In the genomic region with DNA sequence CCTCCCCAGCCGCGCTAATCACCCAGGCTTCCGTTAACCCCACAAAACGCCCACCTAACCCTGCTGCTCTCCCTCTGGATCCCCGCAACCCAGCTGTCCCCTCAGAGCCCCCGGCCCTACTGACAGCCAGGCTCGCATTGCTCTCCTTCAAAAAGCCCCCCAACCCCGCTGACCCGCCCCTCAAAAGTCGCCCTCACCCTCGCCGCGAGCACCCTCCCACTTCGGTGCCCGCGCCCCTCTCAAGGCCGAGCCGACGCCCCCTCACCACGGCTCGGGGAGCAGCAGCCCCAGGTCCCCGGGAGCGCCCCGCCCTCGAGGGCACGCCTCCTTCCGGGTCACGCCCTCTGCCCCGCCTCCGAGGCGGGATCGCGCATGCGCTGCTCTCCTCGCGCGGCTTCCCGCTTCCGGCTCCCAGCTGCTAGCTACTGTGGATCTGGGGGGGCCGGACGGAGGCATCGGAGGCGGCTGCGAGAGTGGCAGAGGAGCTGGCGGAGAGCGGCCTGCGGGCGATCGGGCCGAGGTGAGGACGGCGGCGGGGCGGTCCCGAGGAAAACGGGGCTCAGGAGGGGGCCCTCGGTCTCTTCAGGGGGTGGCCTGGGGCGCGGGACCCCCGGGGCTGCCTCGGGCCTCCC, we compare ENCODE assay signal across 8 cellular contexts. TPM values are rescaled to one million over a fixed set of nuclear protein-coding genes. Genes with fewer than 3 reads are reported as not detected.
DNase-seq lines count a peak whose midpoint lies in the region; ATAC-seq and TF ChIP-seq lines count a peak whose summit lies in the region.

No MANE protein-coding gene starts in this region.

- peaks cover 10% of the 10 kb centered on the region for H4K20me1 ChIP-seq in neural progenitor cell (ENCODE audit: low read depth)

- H3F3A ChIP-seq in neural progenitor cell (ENCODE audit: low read depth): no peaks in the 10 kb centered on the region

- peak overlapping the region; percentile 96 for H3K9ac ChIP-seq in neural progenitor cell

- H3K27me3 ChIP-seq in MG63: no peaks in the 10 kb centered on the region
- no peaks in the 10 kb centered on the region for H3K27me3 ChIP-seq in foreskin keratinocyte
- H3K27me3 ChIP-seq in neural progenitor cell: no peaks in the 10 kb centered on the region

- peak overlapping the region; percentile 37 for H3K27ac Mint-ChIP-seq in neural progenitor cell
- peak overlapping the region; percentile 93 to 95 for H3K27ac Mint-ChIP-seq in stimulated activated naive CD8-positive, alpha-beta T cell treated with anti-CD3 and anti-CD28 coated beads, Interleukin-15, amount 100 ng/mL, for 72 hours

- peak; percentile 16 for TF ChIP-seq CTCF in foreskin keratinocyte (conservative IDR thresholded peaks at IDR 0.05)
- TF ChIP-seq CTCF in neural progenitor cell (IDR thresholded peaks at IDR 0.05): peak; percentile 32

- H3K27me3 Mint-ChIP-seq in neural progenitor cell (ENCODE audit: insufficient read depth, low read depth): peaks cover 8% of the 10 kb centered on the region
- H3K27me3 Mint-ChIP-seq in stimulated activated naive CD8-positive, alpha-beta T cell treated with anti-CD3 and anti-CD28 coated beads, Interleukin-15, amount 100 ng/mL, for 72 hours: no peaks in the 10 kb centered on the region

- H3K4me3 Mint-ChIP-seq in neural progenitor cell: peak overlapping the region; percentile 94
- H3K4me3 Mint-ChIP-seq in stimulated activated naive CD8-positive, alpha-beta T cell treated with anti-CD3 and anti-CD28 coated beads, Interleukin-15, amount 100 ng/mL, for 72 hours: peak overlapping the region; percentile 95

- H3K4me1 Mint-ChIP-seq in neural progenitor cell: peaks cover 19% of the 10 kb centered on the region
- peaks cover 52% of the 10 kb centered on the region for H3K4me1 Mint-ChIP-seq in stimulated activated naive CD8-positive, alpha-beta T cell treated with anti-CD3 and anti-CD28 coated beads, Interleukin-15, amount 100 ng/mL, for 72 hours

- H3K9me3 ChIP-seq in MG63 (no peaks in the 10 kb centered on the region), neural progenitor cell (ENCODE audit: low read depth) (no peaks in the 10 kb centered on the region)

- H3K4me2 ChIP-seq in neural progenitor cell: peak overlapping the region; percentile 98

- H3K4me3 ChIP-seq in MG63 (peak overlapping the region; percentile 99), neural progenitor cell (peak overlapping the region; percentile 99)

- peaks cover 7% of the 10 kb centered on the region for H3K36me3 ChIP-seq in MG63
- no peaks in the 10 kb centered on the region for H3K36me3 ChIP-seq in neural progenitor cell

- ATAC-seq in foreskin keratinocyte: peak; percentile 58
- peak; percentile 93 for ATAC-seq in stimulated activated naive CD8-positive, alpha-beta T cell treated with anti-CD3 and anti-CD28 coated beads, Interleukin-15, amount 100 ng/mL, for 72 hours

- DNase-seq in DMS79 treated with DMSO at 0.1 percent for 48 hours (lab: John Stamatoyannopoulos, UW): peak; percentile 78
- DNase-seq in H4 (ENCODE audit: low spot score): peak; percentile 75
- peak; percentile 92 for DNase-seq in MG63
- DNase-seq in SHP77 treated with DMSO at 0.1 percent for 48 hours (lab: John Stamatoyannopoulos, UW): peak; percentile 38
- DNase-seq in activated naive CD4-positive, alpha-beta T cell (lab: John Stamatoyannopoulos, UW): peak; percentile 78 to 84 (median 80)
- peak in 1 of 2 donors; percentile 68 for DNase-seq in foreskin keratinocyte
- peak; percentile 94 for DNase-seq in neural progenitor cell (ENCODE audit: low spot score)
- DNase-seq in stimulated activated naive CD8-positive, alpha-beta T cell treated with anti-CD3 and anti-CD28 coated beads, Interleukin-15, amount 100 ng/mL, for 72 hours: peak; percentile 93 to 94

- peaks cover 53% of the 10 kb centered on the region for H3K79me2 ChIP-seq in neural progenitor cell (ENCODE audit: low read depth)

- H3K9me3 Mint-ChIP-seq in neural progenitor cell: no peaks in the 10 kb centered on the region
- H3K9me3 Mint-ChIP-seq in stimulated activated naive CD8-positive, alpha-beta T cell treated with anti-CD3 and anti-CD28 coated beads, Interleukin-15, amount 100 ng/mL, for 72 hours: no peaks in the 10 kb centered on the region

- peak overlapping the region; percentile 73 for H3K27ac ChIP-seq in foreskin keratinocyte
- no peak overlapping the region for H3K27ac ChIP-seq in neural progenitor cell

- H3K4me1 ChIP-seq in foreskin keratinocyte (peaks cover 13% of the 10 kb centered on the region), neural progenitor cell (peaks cover 6% of the 10 kb centered on the region)

- peaks cover 2% of the 10 kb centered on the region for H3K36me3 Mint-ChIP-seq in neural progenitor cell

- peak overlapping the region; percentile 85 for H2AFZ ChIP-seq in neural progenitor cell (replicated peaks)

RNA-seq across cellular contexts. Expression of a gene that starts 46.1 kb away (rescaled TPM):
- 24.7 and 27.4 TPM in 2 replicates for total RNA-seq in H4 (2014; rRNA removed; shearing (Covaris generic))
- total RNA-seq in MG63 (2014; rRNA removed; shearing (Covaris generic); ENCODE audit: low replicate concordance): 27.0 and 39.0 TPM in 2 replicates
- total RNA-seq in foreskin keratinocyte: 43.1 and 49.4 TPM in 2 replicates
- polyA plus RNA-seq in foreskin keratinocyte: 17.9 and 19.2 TPM in 2 replicates
- total RNA-seq in neural progenitor cell (ENCODE audit: low replicate concordance): 13.6 and 41.0 TPM in 2 replicates
